Comparison of ENCODE assay signal across 5 cellular contexts in genomic region chr12:12635651-12636050, GRCh38.
"Had no signal": no experiment of that assay in that cellular context is flagged by ENCODE, and none has a peak within 500 bp of the region (broad histone marks: within the 10 kb centered on the region; RNA-seq: fewer than 3 reads in every experiment).

No MANE protein-coding gene starts in this region.

- H3K9ac ChIP-seq: GM23248 had no signal

- H3K27ac Mint-ChIP-seq: H9 had no signal

- H2AFZ ChIP-seq: GM23248 had no signal

- H3K4me3 ChIP-seq: GM23248, K562 had no signal

- H3K27ac ChIP-seq: GM23248 had no signal

- ATAC-seq: K562 had no signal

- H3K4me3 Mint-ChIP-seq: H9 had no signal

- DNase-seq: GM23248, H9, HCEC 1CT, IMR-90 had no signal
